17 cellular contexts compared by ENCODE assay signal in the genomic region with DNA sequence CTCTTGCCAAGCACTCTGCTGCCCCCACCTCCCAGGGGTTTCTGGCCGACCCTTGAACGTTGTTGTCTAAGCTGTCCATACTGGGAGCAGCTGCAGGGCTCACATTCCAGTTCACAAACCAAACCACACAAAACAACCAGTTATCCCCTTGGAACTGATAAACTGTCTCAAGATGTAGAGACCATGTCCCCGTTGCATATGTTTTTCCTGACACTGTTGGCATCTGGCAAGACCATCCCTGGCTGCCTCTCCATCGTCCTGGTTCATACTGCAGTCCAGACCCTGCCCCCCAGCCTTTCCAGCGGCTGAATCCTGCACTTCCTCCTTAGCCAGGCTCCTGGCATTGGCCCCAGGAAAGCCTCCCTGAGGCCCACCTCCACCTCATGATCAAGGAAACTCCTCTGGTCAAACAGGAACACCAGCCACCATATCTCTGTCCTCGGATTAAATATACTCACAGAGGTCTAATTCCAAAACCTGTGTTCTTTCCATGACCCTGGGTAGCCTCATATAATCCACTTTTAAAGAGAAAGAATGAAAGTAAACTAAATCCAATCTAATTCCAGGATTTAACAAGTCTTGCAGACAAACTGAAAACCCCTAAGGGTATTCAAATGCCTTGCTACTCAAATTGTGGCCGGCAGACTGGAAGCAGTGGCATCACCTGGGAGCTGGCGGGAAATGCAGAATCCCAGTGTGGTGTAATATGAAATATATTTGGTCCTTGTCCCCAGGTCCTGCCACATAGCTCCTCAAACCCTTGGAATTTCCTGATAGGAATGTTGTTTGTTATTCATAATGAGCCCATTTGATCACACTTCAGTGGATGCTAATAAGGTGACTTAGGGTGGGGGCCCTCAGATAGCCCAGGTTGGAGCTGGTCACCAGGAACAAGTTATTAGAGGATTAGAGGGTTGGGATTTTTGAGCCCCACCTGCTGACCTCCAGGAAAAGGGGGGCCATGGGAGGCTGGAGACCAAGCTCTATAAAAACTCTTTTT.
"Had no signal": no experiment of that assay in that cellular context is flagged by ENCODE, and none has a peak within 500 bp of the region (broad histone marks: within the 10 kb centered on the region; RNA-seq: fewer than 3 reads in every experiment).

No MANE protein-coding gene starts in this region.

- H3K4me1 ChIP-seq: lower lobe of right lung, transverse colon had no signal

- DNase-seq: activated CD4-positive, alpha-beta T cell treated with anti-CD3 and anti-CD28 coated beads, Interleukin-2, amount 10 ng/mL, durations not matched to agents 24 days and 14 days; activated CD4-positive, CD25-positive, alpha-beta regulatory T cell; activated CD8-positive, alpha-beta memory T cell treated with anti-CD3 and anti-CD28 coated beads, Interleukin-2, amount 50 U/mL, for 48 hours; activated gamma-delta T cell; activated T-cell treated with anti-CD3 and anti-CD28 coated beads, Interleukin-2, amount 50 U/mL, for 72 hours; effector CD4-positive, alpha-beta T cell; head of caudate nucleus; left colon; lower lobe of right lung; naive B cell; stimulated activated CD4-positive, alpha-beta T cell treated with anti-CD3 and anti-CD28 coated beads, Interleukin-4, amount 100 ng/mL, for 4 hours; stimulated activated CD8-positive, alpha-beta memory T cell treated with anti-CD3 and anti-CD28 coated beads, Interleukin-4, amount 100 ng/mL, for 48 hours; stimulated activated naive CD8-positive, alpha-beta T cell treated with anti-CD3 and anti-CD28 coated beads, Interleukin-15, Interleukin-2, amounts not matched to agents 100 U/mL and 50 U/mL, for 24 hours; SW 1271; transverse colon had no signal

- H3K4me1 Mint-ChIP-seq: activated CD4-positive, alpha-beta T cell treated with anti-CD3 and anti-CD28 coated beads, Interleukin-2, amount 10 ng/mL, durations not matched to agents 24 days and 14 days; naive B cell had no signal

- H3K36me3 ChIP-seq: lower lobe of right lung, transverse colon had no signal

- H3K27me3 Mint-ChIP-seq: activated CD4-positive, alpha-beta T cell treated with anti-CD3 and anti-CD28 coated beads, Interleukin-2, amount 10 ng/mL, durations not matched to agents 24 days and 14 days; naive B cell had no signal

- H3K9me3 Mint-ChIP-seq: activated CD4-positive, alpha-beta T cell treated with anti-CD3 and anti-CD28 coated beads, Interleukin-2, amount 10 ng/mL, durations not matched to agents 24 days and 14 days; activated naive CD4-positive, alpha-beta T cell treated with anti-CD3 and anti-CD28 coated beads, Interleukin-2, amount 50 U/mL, for 72 hours; activated T-cell treated with anti-CD3 and anti-CD28 coated beads, Interleukin-2, amount 50 U/mL, for 72 hours; naive B cell had no signal

- H3K27ac ChIP-seq: lower lobe of right lung, skin epidermis, transverse colon had no signal

- H3K27ac Mint-ChIP-seq: activated CD4-positive, alpha-beta T cell treated with anti-CD3 and anti-CD28 coated beads, Interleukin-2, amount 10 ng/mL, durations not matched to agents 24 days and 14 days; activated naive CD4-positive, alpha-beta T cell treated with anti-CD3 and anti-CD28 coated beads, Interleukin-2, amount 50 U/mL, for 72 hours; activated T-cell treated with anti-CD3 and anti-CD28 coated beads, Interleukin-2, amount 50 U/mL, for 72 hours had no signal

- H3K36me3 Mint-ChIP-seq: activated naive CD4-positive, alpha-beta T cell treated with anti-CD3 and anti-CD28 coated beads, Interleukin-2, amount 50 U/mL, for 72 hours; naive B cell had no signal

- H3K4me3 Mint-ChIP-seq: activated CD4-positive, alpha-beta T cell treated with anti-CD3 and anti-CD28 coated beads, Interleukin-2, amount 10 ng/mL, durations not matched to agents 24 days and 14 days; activated T-cell treated with anti-CD3 and anti-CD28 coated beads, Interleukin-2, amount 50 U/mL, for 72 hours; naive B cell had no signal

- ATAC-seq: activated naive CD4-positive, alpha-beta T cell treated with anti-CD3 and anti-CD28 coated beads, Interleukin-2, amount 50 U/mL, for 72 hours; activated T-cell treated with anti-CD3 and anti-CD28 coated beads, Interleukin-2, amount 50 U/mL, for 72 hours; left colon; lower lobe of right lung; stimulated activated naive CD8-positive, alpha-beta T cell treated with anti-CD3 and anti-CD28 coated beads, Interleukin-15, Interleukin-2, amounts not matched to agents 100 U/mL and 50 U/mL, for 24 hours had no signal

- H3K4me3 ChIP-seq: lower lobe of right lung, skin epidermis, transverse colon had no signal

- H3K27me3 ChIP-seq: transverse colon had no signal
